In genomic region chr17:45868276-45868675, GRCh38 we compare ENCODE assay signal across 32 cellular contexts. TPM values are rescaled to one million over a fixed set of nuclear protein-coding genes. Genes with fewer than 3 reads are reported as not detected.
DNase-seq lines count a peak whose midpoint lies in the region; ATAC-seq, FAIRE-seq and TF ChIP-seq lines count a peak whose summit lies in the region.
"Had no signal": no experiment of that assay in that cellular context is flagged by ENCODE, and none has a peak within 500 bp of the region (broad histone marks: within the 10 kb centered on the region; RNA-seq: fewer than 3 reads in every experiment).

No MANE protein-coding gene starts in this region.

- H3K36me3 ChIP-seq in breast epithelium (no peaks in the 10 kb centered on the region), SK-N-MC (ENCODE audit: insufficient read depth, low read length) (no peaks in the 10 kb centered on the region)
- H3K36me3 ChIP-seq: Peyer's patch, SJCRH30, thyroid gland, vagina had no signal

- no peaks in the 10 kb centered on the region for H3K9me3 Mint-ChIP-seq in MCF 10A (ENCODE audit: unreplicated experiment)
- no peaks in the 10 kb centered on the region for H3K9me3 Mint-ChIP-seq in stimulated activated effector memory CD8-positive, alpha-beta T cell treated with anti-CD3 and anti-CD28 coated beads, Interleukin-12 subunit alpha, Interleukin-12 subunit beta, amount 100 ng/mL, for 72 hours
- H3K9me3 Mint-ChIP-seq: activated naive CD8-positive, alpha-beta T cell treated with anti-CD3 and anti-CD28 coated beads, Interleukin-2, amount 10 ng/mL, durations not matched to agents 7 days and 5 days; naive thymus-derived CD4-positive, alpha-beta T cell had no signal

- no peaks in the 10 kb centered on the region for H3K36me3 Mint-ChIP-seq in MCF 10A (ENCODE audit: insufficient read depth, unreplicated experiment)
- no peaks in the 10 kb centered on the region for H3K36me3 Mint-ChIP-seq in stimulated activated effector memory CD8-positive, alpha-beta T cell treated with anti-CD3 and anti-CD28 coated beads, Interleukin-12 subunit alpha, Interleukin-12 subunit beta, amount 100 ng/mL, for 72 hours
- H3K36me3 Mint-ChIP-seq: activated naive CD8-positive, alpha-beta T cell treated with anti-CD3 and anti-CD28 coated beads, Interleukin-2, amount 10 ng/mL, durations not matched to agents 7 days and 5 days; naive thymus-derived CD4-positive, alpha-beta T cell had no signal

- no peaks in the 10 kb centered on the region for H3K27me3 ChIP-seq in breast epithelium
- H3K27me3 ChIP-seq in dorsolateral prefrontal cortex = peaks cover 0 to 4% (median 0%) of the 10 kb centered on the region in 45 donors
- H3K27me3 ChIP-seq: Peyer's patch, thyroid gland, vagina had no signal

- H3K9me3 ChIP-seq in breast epithelium = no peaks in the 10 kb centered on the region
- H3K9me3 ChIP-seq in SK-N-MC (ENCODE audit: low read depth, low read length) = no peaks in the 10 kb centered on the region
- H3K9me3 ChIP-seq: Peyer's patch, psoas muscle, SJCRH30, thyroid gland, vagina had no signal

- DNase-seq in MCF 10A (ENCODE audit: unreplicated experiment) = peak; percentile 39
- no peak for DNase-seq in breast epithelium (ENCODE audit: low spot score in 2 of 2)
- peak; percentile 37 for DNase-seq in SK-N-MC (ENCODE audit: low read depth, low spot score)
- DNase-seq in dorsolateral prefrontal cortex = no peak
- no peak for DNase-seq in stimulated activated effector memory CD8-positive, alpha-beta T cell treated with anti-CD3 and anti-CD28 coated beads, Interleukin-12 subunit alpha, Interleukin-12 subunit beta, amount 100 ng/mL, for 72 hours (ENCODE audit: low spot score in 2 of 2)
- no peak for DNase-seq in NCI-H2171 (lab: John Stamatoyannopoulos, UW)
- no peak for DNase-seq in hippocampal formation (lab: John Stamatoyannopoulos, UW)
- DNase-seq in GM12891 (ENCODE audit: insufficient read length, low spot score) = no peak
- DNase-seq: activated CD4-positive, alpha-beta T cell treated with anti-CD3 and anti-CD28 coated beads for 1 hour; activated effector memory CD4-positive, alpha-beta T cell treated with anti-CD3 and anti-CD28 coated beads, Interleukin-2, amount 50 U/mL, for 16 hours; activated naive CD8-positive, alpha-beta T cell treated with anti-CD3 and anti-CD28 coated beads, Interleukin-2, amount 10 ng/mL, durations not matched to agents 7 days and 5 days; activated T-cell treated with anti-CD3 and anti-CD28 coated beads for 4 hours; DMS153; GOT3; Kasumi-1; left ventricle myocardium superior; naive thymus-derived CD4-positive, alpha-beta T cell; NCI-H1417 treated with DMSO at 0.1 percent for 48 hours; NCI-H2107; Peyer's patch; psoas muscle; stimulated activated naive CD8-positive, alpha-beta T cell treated with anti-CD3 and anti-CD28 coated beads, Interleukin-15, Interleukin-2, amounts not matched to agents 100 U/mL and 50 U/mL, for 24 hours; thyroid gland had no signal

- POLR2A ChIA-PET in MCF 10A (lab: Yijun Ruan, JAX) = no interaction called here

- CTCF ChIA-PET in MCF 10A (lab: Yijun Ruan, JAX) = no interaction called here

- no peak overlapping the region for H3K4me3 Mint-ChIP-seq in MCF 10A (ENCODE audit: unreplicated experiment)
- no peak overlapping the region for H3K4me3 Mint-ChIP-seq in stimulated activated effector memory CD8-positive, alpha-beta T cell treated with anti-CD3 and anti-CD28 coated beads, Interleukin-12 subunit alpha, Interleukin-12 subunit beta, amount 100 ng/mL, for 72 hours
- H3K4me3 Mint-ChIP-seq: activated naive CD8-positive, alpha-beta T cell treated with anti-CD3 and anti-CD28 coated beads, Interleukin-2, amount 10 ng/mL, durations not matched to agents 7 days and 5 days; naive thymus-derived CD4-positive, alpha-beta T cell had no signal

- no peak for FAIRE-seq in GM12891 (lab: Jason Lieb, UNC)
- FAIRE-seq: A204.1 had no signal

- no peaks in the 10 kb centered on the region for H3K4me1 ChIP-seq in breast epithelium
- H3K4me1 ChIP-seq: Peyer's patch, psoas muscle, SJCRH30, thyroid gland, vagina had no signal

- TF ChIP-seq POLR2A in breast epithelium (IDR thresholded peaks at IDR 0.05) (no peak), GM12891 (IDR thresholded peaks at IDR 0.05; ENCODE audit: low read depth, low read length) (no peak)

- H3K4me1 Mint-ChIP-seq in MCF 10A (ENCODE audit: insufficient read depth, unreplicated experiment) = peaks cover 5% of the 10 kb centered on the region
- H3K4me1 Mint-ChIP-seq in stimulated activated effector memory CD8-positive, alpha-beta T cell treated with anti-CD3 and anti-CD28 coated beads, Interleukin-12 subunit alpha, Interleukin-12 subunit beta, amount 100 ng/mL, for 72 hours = peaks cover 21% of the 10 kb centered on the region

- no TSS peak for BruUV-seq in MCF 10A (replicated peaks; lab: Mats Ljungman, UMichigan)

- H3K4me3 ChIP-seq in breast epithelium (no peak overlapping the region), SK-N-MC (peak overlapping the region; percentile 29; the same call in 1 of the 2 replicates), dorsolateral prefrontal cortex (no peak overlapping the region)
- H3K4me3 ChIP-seq: Peyer's patch, psoas muscle, SJCRH30, thyroid gland, vagina had no signal

- peaks cover 62% of the 10 kb centered on the region for H3K27me3 Mint-ChIP-seq in MCF 10A (ENCODE audit: insufficient read depth, unreplicated experiment)

- H3K27ac ChIP-seq in breast epithelium (no peak overlapping the region), SK-N-MC (peak overlapping the region; percentile 94), dorsolateral prefrontal cortex (peak overlapping the region in 45 of 59 donors; percentile 52 to 99 (median 95))
- H3K27ac ChIP-seq: Peyer's patch, psoas muscle, SJCRH30, thyroid gland, vagina had no signal

- no peak for TF ChIP-seq CTCF in MCF 10A (IDR thresholded peaks at IDR 0.05; ENCODE audit: unreplicated experiment)
- no peak for TF ChIP-seq CTCF in breast epithelium (IDR thresholded peaks at IDR 0.05)
- TF ChIP-seq CTCF in dorsolateral prefrontal cortex (IDR thresholded peaks at IDR 0.05 in 54 of 56, conservative IDR thresholded peaks at IDR 0.05 in 2 of 56; ENCODE audit: low read depth in 1 of 56, partially characterized antibody in 56 of 56) = no peak

- intact Hi-C loops in MCF 10A (cut with micrococcal nuclease) (no loop called here), breast epithelium (cut with DNase I; ENCODE audit: low total_unique reads) (no loop called here), dorsolateral prefrontal cortex (cut with DNase I) (no loop called here)

- ATAC-seq in stimulated activated effector memory CD8-positive, alpha-beta T cell treated with anti-CD3 and anti-CD28 coated beads, Interleukin-12 subunit alpha, Interleukin-12 subunit beta, amount 100 ng/mL, for 72 hours = no peak
- ATAC-seq: HepG2; left ventricle myocardium superior; naive thymus-derived CD4-positive, alpha-beta T cell; psoas muscle; stimulated activated naive CD8-positive, alpha-beta T cell treated with anti-CD3 and anti-CD28 coated beads, Interleukin-15, Interleukin-2, amounts not matched to agents 100 U/mL and 50 U/mL, for 24 hours had no signal

- no peak overlapping the region for H3K9ac ChIP-seq in SK-N-MC (ENCODE audit: insufficient read length)

- H3K27ac Mint-ChIP-seq in MCF 10A (ENCODE audit: low read depth, unreplicated experiment) = no peak overlapping the region
- no peak overlapping the region for H3K27ac Mint-ChIP-seq in stimulated activated effector memory CD8-positive, alpha-beta T cell treated with anti-CD3 and anti-CD28 coated beads, Interleukin-12 subunit alpha, Interleukin-12 subunit beta, amount 100 ng/mL, for 72 hours
- H3K27ac Mint-ChIP-seq: activated naive CD8-positive, alpha-beta T cell treated with anti-CD3 and anti-CD28 coated beads, Interleukin-2, amount 10 ng/mL, durations not matched to agents 7 days and 5 days; naive thymus-derived CD4-positive, alpha-beta T cell had no signal

TF ChIP-seq in GM12891, 5 proteins besides CTCF, POLR2A, EP300 and RAD21:
- TF ChIP-seq POLR2AphosphoS5 (IDR thresholded peaks at IDR 0.05; ENCODE audit: low read depth, low read length) (no peak), POU2F2 (IDR thresholded peaks at IDR 0.05; ENCODE audit: low read depth, low read length) (no peak), SPI1 (IDR thresholded peaks at IDR 0.05; ENCODE audit: low read depth, low read length) (no peak), PAX5 (IDR thresholded peaks at IDR 0.05; ENCODE audit: insufficient read depth, low read length, severe bottlenecking) (no peak)

RNA-seq across cellular contexts. Expression of gene SPPL2C, which starts 23.6 kb away (rescaled TPM):
- total RNA-seq in MCF 10A (2022) (not detected in 2 replicates), breast epithelium (not detected), dorsolateral prefrontal cortex (1 to 10 TPM in 59 of 120 experiments, under 1 TPM in 58, not detected in 3; 0.14 to 4.9 (median 1.0) TPM)
- not detected for polyA plus RNA-seq in GM12891 (2012; ENCODE audit: low read depth, missing spikeins)
- total RNA-seq: activated naive CD8-positive, alpha-beta T cell treated with anti-CD3 and anti-CD28 coated beads, Interleukin-2, amount 10 ng/mL, durations not matched to agents 7 days and 5 days; fibroblast of lung; glomerular endothelial cell; HepG2; left ventricle myocardium superior; naive thymus-derived CD4-positive, alpha-beta T cell; NCI-H460; Peyer's patch; psoas muscle; SJCRH30; T-helper 1 cell treated with Interleukin-12 subunit alpha and Interleukin-12 subunit beta and Interleukin-4 antibody, amounts not matched to agents 30 ng/mL and 1 ng/mL, for 36 hours; vagina had no signal
- polyA plus RNA-seq: BJ; fibroblast of lung; HepG2; naive thymus-derived CD4-positive, alpha-beta T cell; psoas muscle had no signal

RNA-seq across cellular contexts. Expression of gene MAPT, which starts 26.1 kb away (rescaled TPM):
- total RNA-seq in MCF 10A (2022) (0.42 and 0.66 TPM in 2 replicates), breast epithelium (10 to 100 TPM in 2 of 3 donors, 1 to 10 TPM in 1; 9.9 to 15.1 (median 12.4) TPM), dorsolateral prefrontal cortex (100 to 1,000 TPM; 323 to 524 (median 437) TPM)
- polyA plus RNA-seq in GM12891 (2012; ENCODE audit: low read depth, missing spikeins) = 0.06 TPM

Comparison
In these comparisons a context has a peak if more than half of its experiments do, and no peak if none do; other contexts are left out.
1. DNase-seq: peak in MCF 10A (single experiment) and SK-N-MC (single experiment); none in breast epithelium (0 of 2), dorsolateral prefrontal cortex (0 of 10), stimulated activated effector memory CD8-positive, alpha-beta T cell treated with anti-CD3 and anti-CD28 coated beads, Interleukin-12 subunit alpha, Interleukin-12 subunit beta, amount 100 ng/mL, for 72 hours (0 of 2), NCI-H2171 (single experiment), hippocampal formation (0 of 2) and GM12891 (single experiment).
2. H3K27ac ChIP-seq: peak in SK-N-MC (single experiment) and dorsolateral prefrontal cortex (45 of 59); none in breast epithelium (0 of 2).
3. RNA of gene MAPT, which starts 26.1 kb away (total RNA-seq): 323 to 524 TPM in dorsolateral prefrontal cortex; 9.9 to 15.1 TPM in breast epithelium and 0.42 to 0.66 TPM in MCF 10A; every median in the first group is over 10 times any median in the second.